In genomic region chr3:36677331-36678007, GRCh38 we compare ENCODE assay signal across 8 cellular contexts.
DNase-seq lines count a peak whose midpoint lies in the region; ATAC-seq lines count a peak whose summit lies in the region.

No MANE protein-coding gene starts in this region.

- peak; percentile 86 for DNase-seq in AG20443 (ENCODE audit: low spot score)
- DNase-seq in epidermal melanocyte (ENCODE audit: insufficient read length, low spot score): peak; percentile 30
- no peak for DNase-seq in Right ventricle myocardium inferior (ENCODE audit: missing footprints)
- DNase-seq in occipital lobe (lab: John Stamatoyannopoulos, UW): no peak
- no peak for DNase-seq in NCI-H146 (lab: John Stamatoyannopoulos, UW)
- DNase-seq in activated CD4-positive, CD25-positive, alpha-beta regulatory T cell treated with anti-CD3 and anti-CD28 coated beads, Interleukin-2, amount 50 U/mL, for 72 hours: no peak

- ATAC-seq in GM21381 (IDR thresholded peaks at IDR 0.05; ENCODE audit: unreplicated experiment) (peak; percentile 68), HG03469 (IDR thresholded peaks at IDR 0.05; ENCODE audit: unreplicated experiment) (peak; percentile 85), Right ventricle myocardium inferior (no peak)

- intact Hi-C loops in Right ventricle myocardium inferior (cut with DNase I): no loop called here

Comparison
In these comparisons a context has a peak if more than half of its experiments do, and no peak if none do; other contexts are left out.
1. DNase-seq: peak in AG20443 (single experiment) and epidermal melanocyte (single experiment); none in Right ventricle myocardium inferior (single experiment), occipital lobe (single experiment), NCI-H146 (single experiment) and activated CD4-positive, CD25-positive, alpha-beta regulatory T cell treated with anti-CD3 and anti-CD28 coated beads, Interleukin-2, amount 50 U/mL, for 72 hours (single experiment).